Comparison of ENCODE assay signal across 1 cellular context in the genomic region with DNA sequence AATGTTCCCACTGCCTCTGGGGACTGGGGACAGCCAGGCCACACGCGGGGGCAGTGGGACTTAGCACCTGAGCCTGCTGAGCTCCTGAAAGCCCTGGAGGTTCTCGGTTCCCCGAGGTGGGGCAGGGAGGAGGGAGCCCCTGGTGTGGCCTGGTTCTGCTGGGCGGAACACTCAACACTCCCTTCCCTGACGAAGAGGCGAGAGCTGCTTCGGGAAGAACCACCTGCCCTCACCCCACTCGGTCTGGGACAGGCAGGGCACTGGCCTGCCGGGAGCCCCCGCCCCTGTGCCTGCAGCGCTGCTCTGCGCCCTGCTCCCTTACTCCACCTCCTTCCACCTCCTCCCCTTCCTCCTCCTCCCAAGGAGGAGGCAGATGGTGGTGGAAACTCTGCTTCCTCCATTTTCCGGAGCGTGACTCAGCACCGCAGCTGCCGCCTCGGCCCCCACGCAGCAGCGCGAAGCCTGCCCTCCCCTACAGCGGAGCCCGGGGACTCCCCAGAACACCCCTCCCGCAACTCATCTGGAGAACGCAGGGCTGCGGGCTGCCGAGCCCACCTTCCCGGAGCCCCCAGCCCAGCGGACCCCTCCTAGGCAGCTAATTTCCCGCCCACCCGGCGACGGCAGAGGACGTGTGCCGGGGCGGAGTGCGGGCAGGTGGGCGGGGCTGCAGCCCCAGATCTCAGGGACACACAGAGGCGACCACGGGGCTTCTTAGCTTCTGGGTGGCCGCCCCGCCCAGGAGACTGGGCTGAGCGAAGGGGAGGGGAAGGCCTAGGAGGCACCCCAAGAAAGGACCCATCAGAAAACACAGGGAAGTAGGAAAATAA.
TF ChIP-seq lines count a peak whose summit lies in the region.

No MANE protein-coding gene starts in this region.

TF ChIP-seq in H1, 55 proteins besides CTCF, POLR2A, EP300 and RAD21:
- TF ChIP-seq RFX5 (IDR thresholded peaks at IDR 0.05; ENCODE audit: borderline replicate concordance, low read depth, low read length) (no peak), SUZ12 (IDR thresholded peaks at IDR 0.05; ENCODE audit: low read length) (no peak), SAP30 (IDR thresholded peaks at IDR 0.05; ENCODE audit: insufficient read depth, insufficient replicate concordance, low read length) (no peak), POLR2AphosphoS5 (IDR thresholded peaks at IDR 0.05; ENCODE audit: low read depth, low read length) (peak; percentile 57; the same call in 1 of the 2 replicates), KDM5A (IDR thresholded peaks at IDR 0.05; ENCODE audit: low read length) (no peak), CREB1 (IDR thresholded peaks at IDR 0.05) (peak; percentile 45), TEAD4 (IDR thresholded peaks at IDR 0.05; ENCODE audit: low read depth, low read length) (0 out of 2 replicates have a peak, but pooled peaks have one; percentile 3), CHD2 (IDR thresholded peaks at IDR 0.05; ENCODE audit: low read length) (no peak), ASH2L (IDR thresholded peaks at IDR 0.05; ENCODE audit: low read length) (no peak), BCL11A (IDR thresholded peaks at IDR 0.05; ENCODE audit: low read depth in 2 of 2, low read length in 2 of 2) (no peak), JUND (IDR thresholded peaks at IDR 0.05; ENCODE audit: low read length) (no peak; the same call in 1 of the 2 replicates), GABPA (IDR thresholded peaks at IDR 0.05; ENCODE audit: borderline replicate concordance, insufficient read depth, low read length) (no peak), TBP (IDR thresholded peaks at IDR 0.05; ENCODE audit: low read depth, low read length) (no peak; the same call in 1 of the 2 replicates), TAF1 (IDR thresholded peaks at IDR 0.05; ENCODE audit: low read depth, low read length) (peak; percentile 32), MAFK (IDR thresholded peaks at IDR 0.05; ENCODE audit: low read depth, low read length) (peak; percentile 84; the same call in 1 of the 2 replicates), PHF8 (conservative IDR thresholded peaks at IDR 0.05; ENCODE audit: low read depth, low read length) (peak; percentile 80), CBX8 (IDR thresholded peaks at IDR 0.05; ENCODE audit: borderline replicate concordance, low read depth, low read length) (no peak), GTF2F1 (IDR thresholded peaks at IDR 0.05; ENCODE audit: borderline replicate concordance, low read depth, low read length) (no peak), HDAC6 (IDR thresholded peaks at IDR 0.05; ENCODE audit: low read depth, low read length) (no peak), EZH2 (IDR thresholded peaks at IDR 0.05; ENCODE audit: low read depth, low read length, severe bottlenecking) (peak; percentile 17), BRCA1 (IDR thresholded peaks at IDR 0.05; ENCODE audit: low read depth, low read length) (no peak), EGR1 (IDR thresholded peaks at IDR 0.05; ENCODE audit: borderline replicate concordance, low read depth, low read length) (0 out of 2 replicates have a peak, but pooled peaks have one; percentile 19), NRF1 (IDR thresholded peaks at IDR 0.05; ENCODE audit: low read depth, low read length) (no peak), CHD1 (IDR thresholded peaks at IDR 0.05; ENCODE audit: low read depth, low read length) (no peak), SP2 (IDR thresholded peaks at IDR 0.05; ENCODE audit: low read length) (no peak), CBX5 (IDR thresholded peaks at IDR 0.05; ENCODE audit: low read depth, low read length) (no peak), NANOG (IDR thresholded peaks at IDR 0.05; ENCODE audit: insufficient read depth, low read depth, low read length, poor library complexity, severe bottlenecking) (no peak), CTBP2 (IDR thresholded peaks at IDR 0.05; ENCODE audit: borderline replicate concordance, insufficient read depth, insufficient read length, low read length) (no peak), ZNF274 (IDR thresholded peaks at IDR 0.05; ENCODE audit: borderline replicate concordance, extremely low read depth, low read length) (no peak), YY1 (IDR thresholded peaks at IDR 0.05; ENCODE audit: low read depth, low read length) (peak; percentile 81; the same call in 1 of the 2 replicates), SRF (IDR thresholded peaks at IDR 0.05; ENCODE audit: low read depth, low read length) (no peak), HDAC2 (IDR thresholded peaks at IDR 0.05; ENCODE audit: borderline replicate concordance in 1 of 2, low read depth in 2 of 2, low read length in 2 of 2) (no peak), BACH1 (IDR thresholded peaks at IDR 0.05; ENCODE audit: low read length) (peak; percentile 93), SP1 (IDR thresholded peaks at IDR 0.05; ENCODE audit: low read depth, low read length) (0 out of 2 replicates have a peak, but pooled peaks have one; percentile 24), RXRA (IDR thresholded peaks at IDR 0.05; ENCODE audit: insufficient read depth, low read depth, low read length) (no peak), RBBP5 (IDR thresholded peaks at IDR 0.05; ENCODE audit: borderline replicate concordance, low read depth, low read length) (no peak; the same call in 1 of the 2 replicates), CEBPB (IDR thresholded peaks at IDR 0.05; ENCODE audit: low read depth, low read length) (no peak), SIRT6 (IDR thresholded peaks at IDR 0.05; ENCODE audit: low read length) (no peak), TCF12 (IDR thresholded peaks at IDR 0.05; ENCODE audit: low read depth, low read length) (no peak), POU5F1 (IDR thresholded peaks at IDR 0.05; ENCODE audit: low read depth, low read length) (no peak), KDM4A (IDR thresholded peaks at IDR 0.05; ENCODE audit: low read depth, low read length, severe bottlenecking) (peak; percentile 85), SP4 (IDR thresholded peaks at IDR 0.05; ENCODE audit: low read length) (no peak), KDM1A (IDR thresholded peaks at IDR 0.05; ENCODE audit: borderline replicate concordance, low read length) (no peak), SIN3A (conservative IDR thresholded peaks at IDR 0.05 in 1 of 2, IDR thresholded peaks at IDR 0.05 in 1 of 2; ENCODE audit: low read depth in 1 of 2, low read length in 2 of 2) (no peak), FOSL1 (IDR thresholded peaks at IDR 0.05; ENCODE audit: insufficient read depth, low read depth, low read length) (no peak)
- TF ChIP-seq, protein P1, sequence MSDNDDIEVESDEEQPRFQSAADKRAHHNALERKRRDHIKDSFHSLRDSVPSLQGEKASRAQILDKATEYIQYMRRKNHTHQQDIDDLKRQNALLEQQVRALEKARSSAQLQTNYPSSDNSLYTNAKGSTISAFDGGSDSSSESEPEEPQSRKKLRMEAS (IDR thresholded peaks at IDR 0.05): peak; percentile 77
- TF ChIP-seq, protein P2, sequence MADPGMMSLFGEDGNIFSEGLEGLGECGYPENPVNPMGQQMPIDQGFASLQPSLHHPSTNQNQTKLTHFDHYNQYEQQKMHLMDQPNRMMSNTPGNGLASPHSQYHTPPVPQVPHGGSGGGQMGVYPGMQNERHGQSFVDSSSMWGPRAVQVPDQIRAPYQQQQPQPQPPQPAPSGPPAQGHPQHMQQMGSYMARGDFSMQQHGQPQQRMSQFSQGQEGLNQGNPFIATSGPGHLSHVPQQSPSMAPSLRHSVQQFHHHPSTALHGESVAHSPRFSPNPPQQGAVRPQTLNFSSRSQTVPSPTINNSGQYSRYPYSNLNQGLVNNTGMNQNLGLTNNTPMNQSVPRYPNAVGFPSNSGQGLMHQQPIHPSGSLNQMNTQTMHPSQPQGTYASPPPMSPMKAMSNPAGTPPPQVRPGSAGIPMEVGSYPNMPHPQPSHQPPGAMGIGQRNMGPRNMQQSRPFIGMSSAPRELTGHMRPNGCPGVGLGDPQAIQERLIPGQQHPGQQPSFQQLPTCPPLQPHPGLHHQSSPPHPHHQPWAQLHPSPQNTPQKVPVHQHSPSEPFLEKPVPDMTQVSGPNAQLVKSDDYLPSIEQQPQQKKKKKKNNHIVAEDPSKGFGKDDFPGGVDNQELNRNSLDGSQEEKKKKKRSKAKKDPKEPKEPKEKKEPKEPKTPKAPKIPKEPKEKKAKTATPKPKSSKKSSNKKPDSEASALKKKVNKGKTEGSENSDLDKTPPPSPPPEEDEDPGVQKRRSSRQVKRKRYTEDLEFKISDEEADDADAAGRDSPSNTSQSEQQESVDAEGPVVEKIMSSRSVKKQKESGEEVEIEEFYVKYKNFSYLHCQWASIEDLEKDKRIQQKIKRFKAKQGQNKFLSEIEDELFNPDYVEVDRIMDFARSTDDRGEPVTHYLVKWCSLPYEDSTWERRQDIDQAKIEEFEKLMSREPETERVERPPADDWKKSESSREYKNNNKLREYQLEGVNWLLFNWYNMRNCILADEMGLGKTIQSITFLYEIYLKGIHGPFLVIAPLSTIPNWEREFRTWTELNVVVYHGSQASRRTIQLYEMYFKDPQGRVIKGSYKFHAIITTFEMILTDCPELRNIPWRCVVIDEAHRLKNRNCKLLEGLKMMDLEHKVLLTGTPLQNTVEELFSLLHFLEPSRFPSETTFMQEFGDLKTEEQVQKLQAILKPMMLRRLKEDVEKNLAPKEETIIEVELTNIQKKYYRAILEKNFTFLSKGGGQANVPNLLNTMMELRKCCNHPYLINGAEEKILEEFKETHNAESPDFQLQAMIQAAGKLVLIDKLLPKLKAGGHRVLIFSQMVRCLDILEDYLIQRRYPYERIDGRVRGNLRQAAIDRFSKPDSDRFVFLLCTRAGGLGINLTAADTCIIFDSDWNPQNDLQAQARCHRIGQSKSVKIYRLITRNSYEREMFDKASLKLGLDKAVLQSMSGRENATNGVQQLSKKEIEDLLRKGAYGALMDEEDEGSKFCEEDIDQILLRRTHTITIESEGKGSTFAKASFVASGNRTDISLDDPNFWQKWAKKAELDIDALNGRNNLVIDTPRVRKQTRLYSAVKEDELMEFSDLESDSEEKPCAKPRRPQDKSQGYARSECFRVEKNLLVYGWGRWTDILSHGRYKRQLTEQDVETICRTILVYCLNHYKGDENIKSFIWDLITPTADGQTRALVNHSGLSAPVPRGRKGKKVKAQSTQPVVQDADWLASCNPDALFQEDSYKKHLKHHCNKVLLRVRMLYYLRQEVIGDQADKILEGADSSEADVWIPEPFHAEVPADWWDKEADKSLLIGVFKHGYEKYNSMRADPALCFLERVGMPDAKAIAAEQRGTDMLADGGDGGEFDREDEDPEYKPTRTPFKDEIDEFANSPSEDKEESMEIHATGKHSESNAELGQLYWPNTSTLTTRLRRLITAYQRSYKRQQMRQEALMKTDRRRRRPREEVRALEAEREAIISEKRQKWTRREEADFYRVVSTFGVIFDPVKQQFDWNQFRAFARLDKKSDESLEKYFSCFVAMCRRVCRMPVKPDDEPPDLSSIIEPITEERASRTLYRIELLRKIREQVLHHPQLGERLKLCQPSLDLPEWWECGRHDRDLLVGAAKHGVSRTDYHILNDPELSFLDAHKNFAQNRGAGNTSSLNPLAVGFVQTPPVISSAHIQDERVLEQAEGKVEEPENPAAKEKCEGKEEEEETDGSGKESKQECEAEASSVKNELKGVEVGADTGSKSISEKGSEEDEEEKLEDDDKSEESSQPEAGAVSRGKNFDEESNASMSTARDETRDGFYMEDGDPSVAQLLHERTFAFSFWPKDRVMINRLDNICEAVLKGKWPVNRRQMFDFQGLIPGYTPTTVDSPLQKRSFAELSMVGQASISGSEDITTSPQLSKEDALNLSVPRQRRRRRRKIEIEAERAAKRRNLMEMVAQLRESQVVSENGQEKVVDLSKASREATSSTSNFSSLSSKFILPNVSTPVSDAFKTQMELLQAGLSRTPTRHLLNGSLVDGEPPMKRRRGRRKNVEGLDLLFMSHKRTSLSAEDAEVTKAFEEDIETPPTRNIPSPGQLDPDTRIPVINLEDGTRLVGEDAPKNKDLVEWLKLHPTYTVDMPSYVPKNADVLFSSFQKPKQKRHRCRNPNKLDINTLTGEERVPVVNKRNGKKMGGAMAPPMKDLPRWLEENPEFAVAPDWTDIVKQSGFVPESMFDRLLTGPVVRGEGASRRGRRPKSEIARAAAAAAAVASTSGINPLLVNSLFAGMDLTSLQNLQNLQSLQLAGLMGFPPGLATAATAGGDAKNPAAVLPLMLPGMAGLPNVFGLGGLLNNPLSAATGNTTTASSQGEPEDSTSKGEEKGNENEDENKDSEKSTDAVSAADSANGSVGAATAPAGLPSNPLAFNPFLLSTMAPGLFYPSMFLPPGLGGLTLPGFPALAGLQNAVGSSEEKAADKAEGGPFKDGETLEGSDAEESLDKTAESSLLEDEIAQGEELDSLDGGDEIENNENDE (IDR thresholded peaks at IDR 0.05; ENCODE audit: insufficient replicate concordance, low read length): no peak
- TF ChIP-seq, protein P3, sequence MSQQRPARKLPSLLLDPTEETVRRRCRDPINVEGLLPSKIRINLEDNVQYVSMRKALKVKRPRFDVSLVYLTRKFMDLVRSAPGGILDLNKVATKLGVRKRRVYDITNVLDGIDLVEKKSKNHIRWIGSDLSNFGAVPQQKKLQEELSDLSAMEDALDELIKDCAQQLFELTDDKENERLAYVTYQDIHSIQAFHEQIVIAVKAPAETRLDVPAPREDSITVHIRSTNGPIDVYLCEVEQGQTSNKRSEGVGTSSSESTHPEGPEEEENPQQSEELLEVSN (IDR thresholded peaks at IDR 0.05): peak; percentile 97
- TF ChIP-seq, protein P4, sequence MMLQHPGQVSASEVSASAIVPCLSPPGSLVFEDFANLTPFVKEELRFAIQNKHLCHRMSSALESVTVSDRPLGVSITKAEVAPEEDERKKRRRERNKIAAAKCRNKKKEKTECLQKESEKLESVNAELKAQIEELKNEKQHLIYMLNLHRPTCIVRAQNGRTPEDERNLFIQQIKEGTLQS (IDR thresholded peaks at IDR 0.05; ENCODE audit: insufficient read depth, low read depth, low read length): no peak
- TF ChIP-seq, protein P5, sequence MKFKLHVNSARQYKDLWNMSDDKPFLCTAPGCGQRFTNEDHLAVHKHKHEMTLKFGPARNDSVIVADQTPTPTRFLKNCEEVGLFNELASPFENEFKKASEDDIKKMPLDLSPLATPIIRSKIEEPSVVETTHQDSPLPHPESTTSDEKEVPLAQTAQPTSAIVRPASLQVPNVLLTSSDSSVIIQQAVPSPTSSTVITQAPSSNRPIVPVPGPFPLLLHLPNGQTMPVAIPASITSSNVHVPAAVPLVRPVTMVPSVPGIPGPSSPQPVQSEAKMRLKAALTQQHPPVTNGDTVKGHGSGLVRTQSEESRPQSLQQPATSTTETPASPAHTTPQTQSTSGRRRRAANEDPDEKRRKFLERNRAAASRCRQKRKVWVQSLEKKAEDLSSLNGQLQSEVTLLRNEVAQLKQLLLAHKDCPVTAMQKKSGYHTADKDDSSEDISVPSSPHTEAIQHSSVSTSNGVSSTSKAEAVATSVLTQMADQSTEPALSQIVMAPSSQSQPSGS (IDR thresholded peaks at IDR 0.05; ENCODE audit: low read length): no peak
- TF ChIP-seq, protein P6, sequence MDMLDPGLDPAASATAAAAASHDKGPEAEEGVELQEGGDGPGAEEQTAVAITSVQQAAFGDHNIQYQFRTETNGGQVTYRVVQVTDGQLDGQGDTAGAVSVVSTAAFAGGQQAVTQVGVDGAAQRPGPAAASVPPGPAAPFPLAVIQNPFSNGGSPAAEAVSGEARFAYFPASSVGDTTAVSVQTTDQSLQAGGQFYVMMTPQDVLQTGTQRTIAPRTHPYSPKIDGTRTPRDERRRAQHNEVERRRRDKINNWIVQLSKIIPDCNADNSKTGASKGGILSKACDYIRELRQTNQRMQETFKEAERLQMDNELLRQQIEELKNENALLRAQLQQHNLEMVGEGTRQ (IDR thresholded peaks at IDR 0.05; ENCODE audit: low read length): no peak
